In the genomic region with DNA sequence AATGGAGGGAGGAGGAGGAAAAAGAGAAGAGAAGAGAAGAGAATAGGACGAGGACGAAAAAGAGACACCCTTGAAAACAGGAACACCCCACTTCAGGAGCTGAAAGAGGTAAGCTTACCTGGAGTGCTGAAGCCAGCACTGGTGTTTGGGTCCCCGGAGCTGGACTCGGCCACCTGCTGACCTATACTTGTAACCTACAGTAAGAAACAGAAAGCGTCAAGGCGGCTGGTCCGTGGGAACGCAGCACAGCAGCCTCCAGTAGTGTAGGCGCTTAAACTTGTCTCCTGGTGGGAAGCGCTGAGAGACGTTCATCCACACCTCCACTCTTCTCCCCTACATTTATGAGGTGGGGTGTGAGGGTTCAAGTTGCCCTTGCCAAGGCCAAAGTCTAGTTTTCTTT, we compare ENCODE assay signal across 22 cellular contexts.
"Had no signal": no experiment of that assay in that cellular context is flagged by ENCODE, and none has a peak within 500 bp of the region (broad histone marks: within the 10 kb centered on the region; RNA-seq: fewer than 3 reads in every experiment).

No MANE protein-coding gene starts in this region.

- H3K27ac Mint-ChIP-seq: dendritic cell treated with granulocyte-macrophage colony-stimulating factor and Interleukin-4, amounts not matched to agents 40 ng/mL and 50 ng/mL, for 4 days; effector memory CD8-positive, alpha-beta T cell; natural killer cell treated with Interleukin-12 subunit alpha and Interleukin-12 subunit beta and Interleukin-15 and Interleukin-18, amount 100 ng/mL, for 72 hours; progenitor cell of endocrine pancreas; stimulated activated memory B cell treated with anti-CD40 and anti-IgM and Interleukin-4, amounts not matched to agents 10 μg/mL and 1 μg/mL and 100 μg/mL, for 72 hours; stimulated activated naive CD8-positive, alpha-beta T cell treated with anti-CD3 and anti-CD28 coated beads, Interleukin-15, Interleukin-2, amounts not matched to agents 100 ng/mL and 50 ng/mL, for 24 hours had no signal

- H3K36me3 ChIP-seq: neural progenitor cell, pancreas, tibial artery, upper lobe of right lung, vagina had no signal

- H3K27ac ChIP-seq: foreskin keratinocyte, hepatocyte, neural progenitor cell, pancreas, tibial artery, upper lobe of right lung, vagina had no signal

- H3K4me3 ChIP-seq: hepatocyte, neural progenitor cell, pancreas, smooth muscle cell, tibial artery, upper lobe of right lung, vagina had no signal

- H3K9me3 Mint-ChIP-seq: dendritic cell treated with granulocyte-macrophage colony-stimulating factor and Interleukin-4, amounts not matched to agents 40 ng/mL and 50 ng/mL, for 4 days; effector memory CD8-positive, alpha-beta T cell; natural killer cell treated with Interleukin-12 subunit alpha and Interleukin-12 subunit beta and Interleukin-15 and Interleukin-18, amount 100 ng/mL, for 72 hours; neural progenitor cell; stimulated activated memory B cell treated with anti-CD40 and anti-IgM and Interleukin-4, amounts not matched to agents 10 μg/mL and 1 μg/mL and 100 μg/mL, for 72 hours; stimulated activated naive CD8-positive, alpha-beta T cell treated with anti-CD3 and anti-CD28 coated beads, Interleukin-15, Interleukin-2, amounts not matched to agents 100 ng/mL and 50 ng/mL, for 24 hours had no signal

- H3K9ac ChIP-seq: neural progenitor cell had no signal

- H3K27me3 ChIP-seq: foreskin keratinocyte, neural progenitor cell, pancreas, upper lobe of right lung, vagina had no signal

- DNase-seq: effector memory CD8-positive, alpha-beta T cell; erythroblast; foreskin keratinocyte; mammary epithelial cell; nucleus accumbens; stimulated activated CD4-positive, alpha-beta T cell treated with anti-CD3 and anti-CD28 coated beads, Interleukin-15, amount 100 ng/mL, for 24 hours; stimulated activated CD4-positive, alpha-beta T cell treated with anti-CD3 and anti-CD28 coated beads, Interleukin-1b, Interleukin-23, amount 100 ng/mL, for 48 hours; stimulated activated CD4-positive, alpha-beta T cell treated with anti-CD3 and anti-CD28 coated beads, Interleukin-4, amount 100 ng/mL, for 24 hours had no signal

- H3K36me3 Mint-ChIP-seq: natural killer cell treated with Interleukin-12 subunit alpha and Interleukin-12 subunit beta and Interleukin-15 and Interleukin-18, amount 100 ng/mL, for 72 hours; neural progenitor cell; stimulated activated memory B cell treated with anti-CD40 and anti-IgM and Interleukin-4, amounts not matched to agents 10 μg/mL and 1 μg/mL and 100 μg/mL, for 72 hours had no signal

- H3K4me3 Mint-ChIP-seq: dendritic cell treated with granulocyte-macrophage colony-stimulating factor and Interleukin-4, amounts not matched to agents 40 ng/mL and 50 ng/mL, for 4 days; effector memory CD8-positive, alpha-beta T cell; natural killer cell treated with Interleukin-12 subunit alpha and Interleukin-12 subunit beta and Interleukin-15 and Interleukin-18, amount 100 ng/mL, for 72 hours; neural progenitor cell; stimulated activated memory B cell treated with anti-CD40 and anti-IgM and Interleukin-4, amounts not matched to agents 10 μg/mL and 1 μg/mL and 100 μg/mL, for 72 hours; stimulated activated naive CD8-positive, alpha-beta T cell treated with anti-CD3 and anti-CD28 coated beads, Interleukin-15, Interleukin-2, amounts not matched to agents 100 ng/mL and 50 ng/mL, for 24 hours had no signal

- H3K27me3 Mint-ChIP-seq: dendritic cell treated with granulocyte-macrophage colony-stimulating factor and Interleukin-4, amounts not matched to agents 40 ng/mL and 50 ng/mL, for 4 days; stimulated activated naive CD8-positive, alpha-beta T cell treated with anti-CD3 and anti-CD28 coated beads, Interleukin-15, Interleukin-2, amounts not matched to agents 100 ng/mL and 50 ng/mL, for 24 hours had no signal

- H3K4me1 Mint-ChIP-seq: stimulated activated memory B cell treated with anti-CD40 and anti-IgM and Interleukin-4, amounts not matched to agents 10 μg/mL and 1 μg/mL and 100 μg/mL, for 72 hours had no signal

- H3K9me3 ChIP-seq: pancreas, tibial artery, upper lobe of right lung, vagina had no signal

- ATAC-seq: effector memory CD8-positive, alpha-beta T cell; foreskin keratinocyte; left colon; natural killer cell treated with Interleukin-12 subunit alpha and Interleukin-12 subunit beta and Interleukin-15 and Interleukin-18, amount 100 ng/mL, for 72 hours; pancreas; right cardiac atrium; stimulated activated memory B cell treated with anti-CD40 and anti-IgM and Interleukin-4, amounts not matched to agents 10 μg/mL and 1 μg/mL and 100 μg/mL, for 72 hours; upper lobe of right lung had no signal

- H3K4me1 ChIP-seq: foreskin keratinocyte, pancreas, tibial artery, upper lobe of right lung, vagina had no signal
